In genomic region chr2:112768432-112768831, GRCh38 we compare ENCODE assay signal across 15 cellular contexts. TPM values are rescaled to one million over a fixed set of nuclear protein-coding genes. Genes with fewer than 3 reads are reported as not detected.
DNase-seq lines count a peak whose midpoint lies in the region; ATAC-seq and TF ChIP-seq lines count a peak whose summit lies in the region.
"Had no signal": no experiment of that assay in that cellular context is flagged by ENCODE, and none has a peak within 500 bp of the region (broad histone marks: within the 10 kb centered on the region; RNA-seq: fewer than 3 reads in every experiment).

No MANE protein-coding gene starts in this region.

- no peak for DNase-seq in CD8-positive, alpha-beta memory T cell
- DNase-seq in NCI-H2196 (lab: John Stamatoyannopoulos, UW; ENCODE audit: unreplicated experiment): peak; percentile 13
- no peak for DNase-seq in endodermal cell
- no peak for DNase-seq in neural crest cell (ENCODE audit: low read depth, low spot score)
- DNase-seq in mucosa of gallbladder (ENCODE audit: low spot score): no peak
- DNase-seq in G401 (ENCODE audit: low spot score): no peak
- DNase-seq in sigmoid colon: no peak
- DNase-seq: activated naive CD4-positive, alpha-beta T cell treated with anti-CD3 and anti-CD28 coated beads, Interleukin-2, amount 50 U/mL, for 16 hours; NCI-H1092; NCI-H526 treated with DMSO at 0.1 percent for 48 hours had no signal

- no peak for TF ChIP-seq EP300 in sigmoid colon (IDR thresholded peaks at IDR 0.05)

- no peak overlapping the region for H3K27ac ChIP-seq in CD8-positive, alpha-beta memory T cell (ENCODE audit: low read depth, low read length)
- H3K27ac ChIP-seq in endodermal cell (ENCODE audit: low read depth, low read length): no peak overlapping the region
- H3K27ac ChIP-seq in sigmoid colon: no peak overlapping the region
- H3K27ac ChIP-seq: coronary artery, right atrium auricular region had no signal

- H3K27ac Mint-ChIP-seq in CD8-positive, alpha-beta memory T cell: peak overlapping the region in 6 of 8 donors; percentile 57 to 94 (median 85)
- H3K27ac Mint-ChIP-seq in endodermal cell (no peak overlapping the region), neural crest cell (ENCODE audit: unreplicated experiment) (no peak overlapping the region)
- H3K27ac Mint-ChIP-seq: mesothelial cell of epicardium had no signal

- WGBS in endodermal cell (ENCODE audit: insufficient coverage in 1 of 2, insufficient read length in 1 of 2), 2 experiments: 89 to 100% methylated on average over 1 of the region's 1 CpG
- 55 to 75% methylated on average over 1 of the region's 1 CpG for WGBS in sigmoid colon, 2 donors

- H3K4me3 ChIP-seq in CD8-positive, alpha-beta memory T cell (ENCODE audit: low read length): no peak overlapping the region
- H3K4me3 ChIP-seq in endodermal cell (ENCODE audit: low read length): no peak overlapping the region
- H3K4me3 ChIP-seq in sigmoid colon: no peak overlapping the region

- CTCF ChIA-PET in CD8-positive, alpha-beta memory T cell (lab: Charles Lee): interaction anchor here (1.2 to 1.4 kb wide), 2 partner anchors 11 to 18 kb away, joined by 3 read pairs; no protein-coding TSS in a partner anchor

- in situ Hi-C loops in G401 (cut with HindIII; ENCODE audit: low sequenced_read_pairs): no loop called here

- ATAC-seq in GM21825 (IDR thresholded peaks at IDR 0.05; ENCODE audit: unreplicated experiment): no peak

- H3K4me1 Mint-ChIP-seq in CD8-positive, alpha-beta memory T cell: peaks cover 27 to 41% (median 36%) of the 10 kb centered on the region in 3 donors
- peaks cover 4% of the 10 kb centered on the region for H3K4me1 Mint-ChIP-seq in endodermal cell
- peaks cover 15% of the 10 kb centered on the region for H3K4me1 Mint-ChIP-seq in neural crest cell

- H3K9me3 ChIP-seq in CD8-positive, alpha-beta memory T cell (ENCODE audit: low read length): no peaks in the 10 kb centered on the region
- H3K9me3 ChIP-seq in endodermal cell (ENCODE audit: control insufficient read depth, low read length): peaks cover 13% of the 10 kb centered on the region
- H3K9me3 ChIP-seq in sigmoid colon: no peaks in the 10 kb centered on the region
- H3K9me3 ChIP-seq: right atrium auricular region had no signal

- H3K4me1 ChIP-seq in CD8-positive, alpha-beta memory T cell (ENCODE audit: insufficient read depth, low read length): peaks cover 14% of the 10 kb centered on the region
- H3K4me1 ChIP-seq in endodermal cell (ENCODE audit: control insufficient read depth, insufficient read depth, low read length) (peaks cover 3% of the 10 kb centered on the region), sigmoid colon (peaks cover 0 to 16% (median 13%) of the 10 kb centered on the region in 4 donors)

- peaks cover 0 to 5% (median 0%) of the 10 kb centered on the region in 3 donors for H3K36me3 Mint-ChIP-seq in CD8-positive, alpha-beta memory T cell
- H3K36me3 Mint-ChIP-seq in endodermal cell (ENCODE audit: low read depth): no peaks in the 10 kb centered on the region
- no peaks in the 10 kb centered on the region for H3K36me3 Mint-ChIP-seq in neural crest cell (ENCODE audit: low read depth)
- H3K36me3 Mint-ChIP-seq: mesothelial cell of epicardium had no signal

- POLR2A ChIA-PET in CD8-positive, alpha-beta memory T cell (lab: Charles Lee): no interaction called here

- no peaks in the 10 kb centered on the region for H3K27me3 ChIP-seq in CD8-positive, alpha-beta memory T cell (ENCODE audit: insufficient read depth, low read length, poor library complexity, severe bottlenecking)
- H3K27me3 ChIP-seq in endodermal cell (ENCODE audit: control insufficient read depth, insufficient read depth, low read length, poor library complexity, severe bottlenecking): no peaks in the 10 kb centered on the region
- H3K27me3 ChIP-seq in sigmoid colon: no peaks in the 10 kb centered on the region
- H3K27me3 ChIP-seq: right atrium auricular region had no signal

- no peaks in the 10 kb centered on the region for H3K9me3 Mint-ChIP-seq in CD8-positive, alpha-beta memory T cell
- H3K9me3 Mint-ChIP-seq in endodermal cell (peaks cover 9% of the 10 kb centered on the region), neural crest cell (no peaks in the 10 kb centered on the region)
- H3K9me3 Mint-ChIP-seq: mesothelial cell of epicardium had no signal

- TF ChIP-seq CTCF in endodermal cell (conservative IDR thresholded peaks at IDR 0.05): peak; percentile 43
- peak; percentile 29 for TF ChIP-seq CTCF in neural crest cell (conservative IDR thresholded peaks at IDR 0.05)
- TF ChIP-seq CTCF in sigmoid colon (IDR thresholded peaks at IDR 0.05): no peak

- H3K36me3 ChIP-seq in CD8-positive, alpha-beta memory T cell (ENCODE audit: insufficient read depth, low read length): no peaks in the 10 kb centered on the region
- H3K36me3 ChIP-seq in endodermal cell (ENCODE audit: control insufficient read depth, insufficient read depth, low read length) (no peaks in the 10 kb centered on the region), sigmoid colon (no peaks in the 10 kb centered on the region)
- H3K36me3 ChIP-seq: right atrium auricular region had no signal

- peak overlapping the region in 6 of 7 donors; percentile 62 to 74 (median 68) for H3K4me3 Mint-ChIP-seq in CD8-positive, alpha-beta memory T cell
- H3K4me3 Mint-ChIP-seq in endodermal cell (no peak overlapping the region), neural crest cell (no peak overlapping the region)
- H3K4me3 Mint-ChIP-seq: mesothelial cell of epicardium had no signal

- H3K27me3 Mint-ChIP-seq in CD8-positive, alpha-beta memory T cell: peaks cover 0 to 2% of the 10 kb centered on the region in 2 donors
- H3K27me3 Mint-ChIP-seq in endodermal cell (ENCODE audit: insufficient read depth) (no peaks in the 10 kb centered on the region), neural crest cell (ENCODE audit: low read depth) (no peaks in the 10 kb centered on the region)

- H3K9ac ChIP-seq in endodermal cell (ENCODE audit: extremely low read depth, low read length, poor library complexity, severe bottlenecking): no peak overlapping the region

- intact Hi-C loops in sigmoid colon (cut with DNase I): no loop called here

- no peak for TF ChIP-seq POLR2A in sigmoid colon (IDR thresholded peaks at IDR 0.05)

RNA-seq across cellular contexts. Expression of gene CKAP2L, which starts 4.0 kb away (rescaled TPM):
- 10 to 100 TPM; 19.1 to 19.6 TPM for total RNA-seq in CD8-positive, alpha-beta memory T cell
- polyA plus RNA-seq in CD8-positive, alpha-beta memory T cell: not detected
- total RNA-seq in endodermal cell: 10 to 100 TPM; 20.1 to 30.3 TPM
- polyA plus RNA-seq in endodermal cell (2013, experiment 1 of 2): 29.4 TPM
- 34.1 TPM for polyA plus RNA-seq in endodermal cell (2013, experiment 2 of 2)
- 27.4 and 31.3 TPM in 2 replicates for total RNA-seq in neural crest cell
- 1.5 TPM for total RNA-seq in mucosa of gallbladder
- total RNA-seq in G401 (2014; rRNA removed; shearing (Covaris generic)): 6.5 and 7.7 TPM in 2 replicates
- total RNA-seq in sigmoid colon: under 1 TPM in 2 of 4 donors, not detected in 2; 0.28 to 0.54 TPM
- polyA plus RNA-seq in sigmoid colon: 1 to 10 TPM in 2 of 3 donors, under 1 TPM in 1; under 0.01 to 3.0 (median 2.3) TPM

RNA-seq across cellular contexts. Expression of gene IL1A, which starts 15.9 kb away (rescaled TPM):
- 1 to 10 TPM; 2.2 to 3.1 TPM for total RNA-seq in CD8-positive, alpha-beta memory T cell
- not detected for polyA plus RNA-seq in CD8-positive, alpha-beta memory T cell
- 1 to 10 TPM in 1 of 2 donors, under 1 TPM in 1; 0.73 to 1.0 TPM for total RNA-seq in endodermal cell
- polyA plus RNA-seq in endodermal cell (2013, experiment 1 of 2): 0.21 TPM
- 0.25 TPM for polyA plus RNA-seq in endodermal cell (2013, experiment 2 of 2)
- total RNA-seq in neural crest cell: not detected in 2 replicates
- 0.66 TPM for total RNA-seq in mucosa of gallbladder
- total RNA-seq in G401 (2014; rRNA removed; shearing (Covaris generic)): not detected in 2 replicates
- total RNA-seq in sigmoid colon: not detected
- under 1 TPM in 2 of 3 donors, not detected in 1; 0.46 to 0.73 TPM for polyA plus RNA-seq in sigmoid colon
- total RNA-seq: right atrium auricular region had no signal

RNA-seq across cellular contexts. Expression of gene NT5DC4, which starts 47.6 kb away (rescaled TPM):
- not detected for total RNA-seq in CD8-positive, alpha-beta memory T cell
- polyA plus RNA-seq in CD8-positive, alpha-beta memory T cell: not detected
- total RNA-seq in endodermal cell: not detected
- not detected for polyA plus RNA-seq in endodermal cell (2013, experiment 1 of 2)
- not detected for polyA plus RNA-seq in endodermal cell (2013, experiment 2 of 2)
- total RNA-seq in neural crest cell: not detected in 2 replicates
- 0.12 TPM for total RNA-seq in mucosa of gallbladder
- total RNA-seq in G401 (2014; rRNA removed; shearing (Covaris generic)): not detected in 2 replicates
- not detected for total RNA-seq in sigmoid colon
- under 1 TPM in 1 of 3 donors, not detected in 2; 0.89 TPM for polyA plus RNA-seq in sigmoid colon
- total RNA-seq: mesothelial cell of epicardium, right atrium auricular region, urinary bladder had no signal
- polyA plus RNA-seq: urinary bladder had no signal

Comparison
In these comparisons a context has a peak if more than half of its experiments do, and no peak if none do; other contexts are left out.
1. H3K27ac Mint-ChIP-seq: peak in CD8-positive, alpha-beta memory T cell (6 of 8); none in endodermal cell (single experiment) and neural crest cell (single experiment).
2. H3K4me3 Mint-ChIP-seq: peak in CD8-positive, alpha-beta memory T cell (6 of 7); none in endodermal cell (single experiment) and neural crest cell (single experiment).
3. CTCF ChIP-seq: peak in endodermal cell (single experiment) and neural crest cell (single experiment); none in sigmoid colon (0 of 4).